14 cellular contexts compared by ENCODE assay signal in the genomic region with DNA sequence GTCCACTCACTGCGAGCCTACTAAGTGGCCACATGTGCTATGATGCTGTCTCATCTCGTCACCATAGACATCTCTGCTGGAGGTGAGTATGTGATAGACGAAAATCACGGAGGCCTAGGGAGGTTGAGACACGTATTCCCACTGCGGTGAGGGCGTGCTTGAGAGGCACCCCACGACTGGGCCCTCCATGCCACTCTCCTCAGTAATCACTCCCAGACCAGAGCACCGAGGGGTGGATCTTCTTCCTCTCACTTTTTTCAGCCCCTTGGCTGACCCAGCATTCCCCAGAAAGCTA. TPM values are rescaled to one million over a fixed set of nuclear protein-coding genes. Genes with fewer than 3 reads are reported as not detected.
DNase-seq lines count a peak whose midpoint lies in the region; ATAC-seq and TF ChIP-seq lines count a peak whose summit lies in the region.
"Had no signal": no experiment of that assay in that cellular context is flagged by ENCODE, and none has a peak within 500 bp of the region (broad histone marks: within the 10 kb centered on the region; RNA-seq: fewer than 3 reads in every experiment).

No MANE protein-coding gene starts in this region.

- CTCF ChIA-PET in RWPE1 (lab: Yijun Ruan, JAX) = interaction anchor here (0.6 kb wide), 1 partner anchor 69 kb away, joined by 3 read pairs; no protein-coding TSS in a partner anchor

- H3K9ac ChIP-seq in Karpas-422 (ENCODE audit: low read length) = no peak overlapping the region

- H3K4me3 Mint-ChIP-seq in nephron = peak overlapping the region; percentile 24 to 66 (median 63)
- H3K4me3 Mint-ChIP-seq: memory B cell had no signal

- no peaks in the 10 kb centered on the region for H4K20me1 ChIP-seq in Karpas-422 (ENCODE audit: insufficient read depth, low read depth, low read length)

- H3K36me3 Mint-ChIP-seq in nephron (ENCODE audit: low read depth) = no peaks in the 10 kb centered on the region
- H3K36me3 Mint-ChIP-seq: memory B cell had no signal

- no peaks in the 10 kb centered on the region for H3K27me3 Mint-ChIP-seq in nephron (ENCODE audit: low read depth)

- H3K27me3 ChIP-seq in esophagus (ENCODE audit: control insufficient read depth in 1 of 2, insufficient read depth in 2 of 2, low read length in 2 of 2) (no peaks in the 10 kb centered on the region), tibial nerve (no peaks in the 10 kb centered on the region), Karpas-422 (ENCODE audit: low read length) (no peaks in the 10 kb centered on the region)

- peaks cover 81% of the 10 kb centered on the region for H3K4me1 Mint-ChIP-seq in nephron
- H3K4me1 Mint-ChIP-seq: memory B cell had no signal

- H3K4me2 ChIP-seq in Karpas-422 (ENCODE audit: low read depth, low read length, poor library complexity, severe bottlenecking) = no peak overlapping the region

- H3K9me2 ChIP-seq in Karpas-422 (replicated peaks; ENCODE audit: insufficient read depth, low read length) = no peaks in the 10 kb centered on the region

- H3K27ac Mint-ChIP-seq in nephron = peak overlapping the region; percentile 94 to 98 (median 98)
- H3K27ac Mint-ChIP-seq: memory B cell had no signal

- H3K79me2 ChIP-seq in Karpas-422 (ENCODE audit: low read length) = no peaks in the 10 kb centered on the region

- POLR2A ChIA-PET in RWPE1 (lab: Yijun Ruan, JAX; ENCODE audit: low non-redundant PET) = no interaction called here

- TF ChIP-seq CTCF in RWPE1 (conservative IDR thresholded peaks at IDR 0.05; ENCODE audit: low read depth) = no peak
- no peak for TF ChIP-seq CTCF in nephron (IDR thresholded peaks at IDR 0.05; ENCODE audit: unreplicated experiment in 3 of 3)
- TF ChIP-seq CTCF in tibial nerve (IDR thresholded peaks at IDR 0.05) = no peak

- DNase-seq in RWPE1 (ENCODE audit: low spot score) = no peak
- no peak for DNase-seq in tibial nerve (ENCODE audit: low spot score in 2 of 2)
- DNase-seq in Karpas-422 = no peak
- no peak for DNase-seq in midbrain (lab: John Stamatoyannopoulos, UW)
- no peak for DNase-seq in head of caudate nucleus
- DNase-seq: DMS79 treated with DMSO at 0.1 percent for 48 hours; foreskin melanocyte; NCI-H1436 treated with DMSO at 0.1 percent for 48 hours; stimulated activated CD4-positive, alpha-beta T cell treated with anti-CD3 and anti-CD28 coated beads, Interleukin-1b, Interleukin-23, amount 100 ng/mL, for 48 hours; stimulated activated naive CD4-positive, alpha-beta T cell treated with Interleukin-2 at 50 U/mL for 16 hours had no signal

- H2AFZ ChIP-seq in Karpas-422 (ENCODE audit: low read length) = no peak overlapping the region

- H3K36me3 ChIP-seq in esophagus (ENCODE audit: control insufficient read depth in 2 of 2, insufficient read depth in 2 of 2, low read length in 1 of 2) (no peaks in the 10 kb centered on the region), tibial nerve (no peaks in the 10 kb centered on the region), Karpas-422 (ENCODE audit: insufficient read depth, low read length) (no peaks in the 10 kb centered on the region)

- H3K4me1 ChIP-seq in esophagus (ENCODE audit: control insufficient read depth in 2 of 2, insufficient read depth in 2 of 2, low read length in 1 of 2) (peaks cover 7 to 13% of the 10 kb centered on the region in 2 donors), tibial nerve (peaks cover 0 to 62% (median 30%) of the 10 kb centered on the region in 4 donors), Karpas-422 (ENCODE audit: low read length) (0 out of 2 replicates have a peak, but pooled peaks cover 3% of the 10 kb centered on the region)

- TF ChIP-seq EP300 in tibial nerve (IDR thresholded peaks at IDR 0.05) = no peak

- intact Hi-C loops in head of caudate nucleus (cut with DNase I) = no loop called here

- H3K9me3 ChIP-seq in esophagus (ENCODE audit: control insufficient read depth in 2 of 2, insufficient read depth in 1 of 2, low read depth in 1 of 2, low read length in 1 of 2) = no peaks in the 10 kb centered on the region
- H3K9me3 ChIP-seq in tibial nerve = no peaks in the 10 kb centered on the region
- H3K9me3 ChIP-seq in Karpas-422 (ENCODE audit: low read length) = no peaks in the 10 kb centered on the region

- ATAC-seq in GM18511 (IDR thresholded peaks at IDR 0.05; ENCODE audit: unreplicated experiment) = no peak

- no peak for TF ChIP-seq POLR2A in tibial nerve (IDR thresholded peaks at IDR 0.05)

- H3K27ac ChIP-seq in RWPE1 = peak overlapping the region; percentile 34
- H3K27ac ChIP-seq in esophagus (ENCODE audit: low read depth in 2 of 2, low read length in 1 of 2) = peak overlapping the region; percentile 66 to 82
- H3K27ac ChIP-seq in tibial nerve = peak overlapping the region; percentile 65 to 92 (median 78)
- no peak overlapping the region for H3K27ac ChIP-seq in Karpas-422 (ENCODE audit: low read length)

- H3K4me3 ChIP-seq in esophagus (ENCODE audit: low read depth in 1 of 2, low read length in 2 of 2) (no peak overlapping the region), tibial nerve (peak overlapping the region in 2 of 4 donors; percentile 4 to 27), Karpas-422 (ENCODE audit: low read length) (no peak overlapping the region)

- H3K9me3 Mint-ChIP-seq in nephron = no peaks in the 10 kb centered on the region

- WGBS in esophagus, 2 donors = 73 to 77% methylated on average over 9 of the region's 9 CpGs
- 66 to 68% methylated on average over 9 of the region's 9 CpGs for WGBS in tibial nerve, 2 donors

RNA-seq across cellular contexts. Expression of a gene that starts 29.0 kb away (rescaled TPM):
- 1 to 10 TPM; 2.0 to 4.0 TPM for polyA plus RNA-seq in esophagus
- 10 to 100 TPM; 23.2 to 34.9 (median 32.1) TPM for total RNA-seq in tibial nerve
- total RNA-seq in Karpas-422 (2014; rRNA removed; shearing (Covaris generic); ENCODE audit: low replicate concordance) = not detected in 2 replicates

Comparison
In these comparisons a context has a peak if more than half of its experiments do, and no peak if none do; other contexts are left out.
1. RNA of a gene that starts 29.0 kb away (total RNA-seq): 23.2 to 34.9 TPM in tibial nerve; not detected in Karpas-422; every median in the first group is over 10 times any median in the second.